30 cellular contexts compared by ENCODE assay signal in the genomic region with DNA sequence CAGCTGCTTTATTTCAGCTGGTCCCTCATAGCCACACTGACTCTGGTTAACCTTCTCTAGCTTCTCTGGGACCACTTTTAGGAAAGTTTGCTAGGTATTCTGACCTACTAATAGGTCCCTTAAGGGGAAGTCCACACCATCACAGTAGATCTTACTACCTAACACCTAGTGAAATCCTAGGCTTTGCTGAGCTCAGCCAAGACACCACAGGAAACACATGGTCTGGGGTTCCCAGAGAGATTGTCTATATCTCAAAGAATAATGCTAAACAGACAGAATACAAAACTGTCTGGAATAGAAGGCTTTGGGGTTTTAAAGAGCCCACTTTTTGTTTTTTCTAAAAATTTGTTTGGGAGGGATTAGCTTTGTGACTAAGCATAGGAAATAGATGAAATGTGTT.
"Had no signal": no experiment of that assay in that cellular context is flagged by ENCODE, and none has a peak within 500 bp of the region (broad histone marks: within the 10 kb centered on the region; RNA-seq: fewer than 3 reads in every experiment).

No MANE protein-coding gene starts in this region.

- H3K4me3 ChIP-seq: esophagus squamous epithelium, mucosa of descending colon, ovary, prostate gland, skin epidermis, testis, uterus had no signal

- H3K27ac ChIP-seq: brain microvascular endothelial cell, epithelial cell of prostate, esophagus squamous epithelium, neutrophil, ovary, prostate gland, skin epidermis, testis, uterus had no signal

- ATAC-seq: left lobe of liver; mucosa of descending colon; sciatic nerve; stimulated activated naive CD8-positive, alpha-beta T cell treated with anti-CD3 and anti-CD28 coated beads, Interleukin-15, Interleukin-2, amounts not matched to agents 100 U/mL and 50 U/mL, for 24 hours; T-cell had no signal

- H3K9me3 ChIP-seq: esophagus squamous epithelium, heart right ventricle, mucosa of descending colon, neutrophil, ovary, prostate gland, testis, uterus had no signal

- DNase-seq: activated CD4-positive, alpha-beta memory T cell treated with anti-CD3 and anti-CD28 coated beads for 36 hours; activated CD4-positive, alpha-beta T cell treated with anti-CD3 and anti-CD28 coated beads, Interleukin-2, amount 10 ng/mL, durations not matched to agents 24 days and 14 days; activated CD4-positive, CD25-positive, alpha-beta regulatory T cell treated with anti-CD3 and anti-CD28 coated beads, Interleukin-2, amount 50 U/mL, for 72 hours; activated CD8-positive, alpha-beta memory T cell treated with anti-CD3 and anti-CD28 coated beads, Interleukin-2, amount 50 U/mL, for 4 hours; activated effector memory CD4-positive, alpha-beta T cell treated with anti-CD3 and anti-CD28 coated beads, Interleukin-2, amount 50 U/mL, for 16 hours; activated naive CD4-positive, alpha-beta T cell treated with anti-CD3 and anti-CD28 coated beads, Interleukin-2, amount 10 ng/mL, durations not matched to agents 7 days and 5 days; activated naive CD8-positive, alpha-beta T cell treated with anti-CD3 and anti-CD28 coated beads, Interleukin-2, amount 10 ng/mL, durations not matched to agents 7 days and 5 days; activated T-cell treated with anti-CD3 and anti-CD28 coated beads, Interleukin-2, amount 50 U/mL, for 1 hour; brain microvascular endothelial cell; caudate nucleus; esophagus squamous epithelium; foreskin melanocyte; heart right ventricle; kidney glomerular epithelial cell; mucosa of descending colon; ovary; retina; stimulated activated CD4-positive, alpha-beta T cell treated with anti-CD3 and anti-CD28 coated beads, Interleukin-12 subunit alpha, Interleukin-12 subunit beta, amount 100 ng/mL, for 4 hours; stimulated activated CD4-positive, alpha-beta T cell treated with anti-CD3 and anti-CD28 coated beads, Interleukin-4, amount 100 ng/mL, for 1 hour; stimulated activated naive CD8-positive, alpha-beta T cell treated with anti-CD3 and anti-CD28 coated beads, Interleukin-15, Interleukin-2, amounts not matched to agents 100 U/mL and 50 U/mL, for 24 hours; T-cell; testis; trophoblast cell; uterus had no signal

- H3K27me3 ChIP-seq: brain microvascular endothelial cell, neutrophil, ovary, testis, uterus had no signal

- H3K36me3 ChIP-seq: brain microvascular endothelial cell, esophagus squamous epithelium, heart right ventricle, neutrophil, ovary, prostate gland, uterus had no signal

- H3K4me1 ChIP-seq: prostate gland, testis, uterus had no signal
